ENCODE assay signal across 30 cellular contexts in genomic region chr19:54606230-54606629, GRCh38. TPM values are rescaled to one million over a fixed set of nuclear protein-coding genes. Genes with fewer than 3 reads are reported as not detected.
DNase-seq lines count a peak whose midpoint lies in the region; ATAC-seq, FAIRE-seq and TF ChIP-seq lines count a peak whose summit lies in the region.
"Had no signal": no experiment of that assay in that cellular context is flagged by ENCODE, and none has a peak within 500 bp of the region (broad histone marks: within the 10 kb centered on the region; RNA-seq: fewer than 3 reads in every experiment).

No MANE protein-coding gene starts in this region.

- no peak overlapping the region for H3K9ac ChIP-seq in GM12878 (ENCODE audit: control insufficient read depth, insufficient read depth, low read length)
- H3K9ac ChIP-seq: SK-N-SH had no signal

- no peaks in the 10 kb centered on the region; the same call in 1 of the 2 replicates for H3K79me2 ChIP-seq in GM12878 (ENCODE audit: control insufficient read depth, insufficient read depth, low read length)

- peak overlapping the region; percentile 16 for H3K4me3 Mint-ChIP-seq in stimulated activated effector memory CD8-positive, alpha-beta T cell treated with anti-CD3 and anti-CD28 coated beads, Interleukin-12 subunit alpha, Interleukin-12 subunit beta, amount 100 ng/mL, for 72 hours
- H3K4me3 Mint-ChIP-seq: activated naive CD8-positive, alpha-beta T cell treated with anti-CD3 and anti-CD28 coated beads, Interleukin-2, amount 10 ng/mL, durations not matched to agents 7 days and 5 days; effector memory CD8-positive, alpha-beta T cell had no signal

- no peak overlapping the region for H3K27ac Mint-ChIP-seq in stimulated activated effector memory CD8-positive, alpha-beta T cell treated with anti-CD3 and anti-CD28 coated beads, Interleukin-12 subunit alpha, Interleukin-12 subunit beta, amount 100 ng/mL, for 72 hours
- H3K27ac Mint-ChIP-seq: activated naive CD8-positive, alpha-beta T cell treated with anti-CD3 and anti-CD28 coated beads, Interleukin-2, amount 10 ng/mL, durations not matched to agents 7 days and 5 days had no signal

- TF ChIP-seq EP300 in GM12878 (IDR thresholded peaks at IDR 0.05; ENCODE audit: borderline replicate concordance in 1 of 2, control insufficient read depth in 1 of 2, low read depth in 2 of 2, low read length in 2 of 2): no peak

- no peak overlapping the region for H2AFZ ChIP-seq in GM12878 (ENCODE audit: control insufficient read depth, low read depth, low read length)

- DNase-seq in Right ventricle myocardium superior: no peak
- no peak for DNase-seq in left ventricle myocardium inferior
- peak; percentile 40 for DNase-seq in GM12878 (ENCODE audit: low read depth, low spot score)
- no peak for DNase-seq in stimulated activated effector memory CD8-positive, alpha-beta T cell treated with anti-CD3 and anti-CD28 coated beads, Interleukin-12 subunit alpha, Interleukin-12 subunit beta, amount 100 ng/mL, for 72 hours (ENCODE audit: low spot score in 2 of 2)
- DNase-seq in omental fat pad (ENCODE audit: low spot score): no peak
- DNase-seq in NK-92 treated with Interleukin-12 subunit alpha and Interleukin-12 subunit beta, amount 100 ng/mL, for 24 hours (lab: John Stamatoyannopoulos, UW): no peak
- DNase-seq in middle frontal gyrus (ENCODE audit: extremely low spot score, low spot score): no peak
- DNase-seq: activated CD4-positive, alpha-beta T cell treated with anti-CD3 and anti-CD28 coated beads, Interleukin-2, amount 50 U/mL, for 48 hours; activated CD8-positive, alpha-beta memory T cell treated with anti-CD3 and anti-CD28 coated beads, Interleukin-2, amount 50 U/mL, for 48 hours; activated naive CD8-positive, alpha-beta T cell treated with anti-CD3 and anti-CD28 coated beads, Interleukin-2, amount 10 ng/mL, durations not matched to agents 7 days and 5 days; effector memory CD8-positive, alpha-beta T cell; gastrocnemius medialis; HCEC 1CT; islet precursor cell; NCI-H1092 treated with DMSO at 0.1 percent for 48 hours; NCI-H2081; NCI-H446; SK-N-SH; stimulated activated CD4-positive, alpha-beta T cell treated with anti-CD3 and anti-CD28 coated beads, Interleukin-12 subunit alpha, Interleukin-12 subunit beta, amount 100 ng/mL, for 4 hours; WERI-Rb-1 had no signal

- H3K27me3 ChIP-seq in left ventricle myocardium inferior (ENCODE audit: low read depth) (peaks cover 39% of the 10 kb centered on the region), GM12878 (replicated peaks in 1 of 2; ENCODE audit: control insufficient read depth in 2 of 2, insufficient read depth in 2 of 2, low read length in 1 of 2) (no peaks in the 10 kb centered on the region)
- H3K27me3 ChIP-seq: gastrocnemius medialis had no signal

- no peaks in the 10 kb centered on the region for H3K4me1 ChIP-seq in left ventricle myocardium inferior
- H3K4me1 ChIP-seq in GM12878 (ENCODE audit: control insufficient read depth, insufficient read depth, low read length): peaks cover 25% of the 10 kb centered on the region
- H3K4me1 ChIP-seq: A549, gastrocnemius medialis had no signal

- H3K4me2 ChIP-seq in GM12878 (ENCODE audit: control insufficient read depth, insufficient read depth): peak overlapping the region; percentile 92
- H3K4me2 ChIP-seq: A549, SK-N-SH had no signal

- POLR2A ChIA-PET in GM12878 (lab: Charles Lee): interaction anchor here (3.4 kb wide), 1 partner anchor 11 kb away, joined by 14 read pairs; no protein-coding TSS in a partner anchor

- CTCF ChIA-PET in GM12878 (lab: Yijun Ruan, JAX): interaction anchor here (1.5 to 2.0 kb wide), 2 partner anchors 10 to 47 kb away, joined by 4 to 5 read pairs; no protein-coding TSS in a partner anchor

- no peak overlapping the region for H3K27ac ChIP-seq in left ventricle myocardium inferior (replicated peaks)
- H3K27ac ChIP-seq in GM12878 (ENCODE audit: control insufficient read depth, insufficient read depth): peak overlapping the region; percentile 84
- H3K27ac ChIP-seq: A549, gastrocnemius medialis, WERI-Rb-1 had no signal

- 0% methylated on average over 4 of the region's 4 CpGs for WGBS in GM12878 (ENCODE audit: insufficient coverage, insufficient replicate concordance, low lambda C conversion rate, missing lambda C conversion rate)

- peak; percentile 86 for FAIRE-seq in GM12878 (lab: Jason Lieb, UNC)
- FAIRE-seq: A549, D721Med had no signal

- RAD21 ChIA-PET in GM12878 (lab: Charles Lee; ENCODE audit: unreplicated experiment): interaction anchor here (0.7 to 1.4 kb wide), 2 partner anchors 12 to 120 kb away, joined by 4 to 5 read pairs; no protein-coding TSS in a partner anchor

- TF ChIP-seq POLR2A in GM12878 (IDR thresholded peaks at IDR 0.05; ENCODE audit: low read depth, low read length): no peak

- intact Hi-C loops in Right ventricle myocardium superior (cut with DNase I): no loop called here
- intact Hi-C loops in left ventricle myocardium inferior (cut with micrococcal nuclease): no loop called here
- intact Hi-C loops in GM12878 (cut with micrococcal nuclease; ENCODE audit: unreplicated experiment): loop anchor here (5.0 kb wide), 1 partner anchor 39 kb away; no protein-coding TSS in a partner anchor

- in situ Hi-C loops in GM12878 (cut with MboI): no loop called here

- no peaks in the 10 kb centered on the region for H4K20me1 ChIP-seq in GM12878 (ENCODE audit: control insufficient read depth, insufficient read depth)

- no peaks in the 10 kb centered on the region for H3K36me3 Mint-ChIP-seq in stimulated activated effector memory CD8-positive, alpha-beta T cell treated with anti-CD3 and anti-CD28 coated beads, Interleukin-12 subunit alpha, Interleukin-12 subunit beta, amount 100 ng/mL, for 72 hours
- H3K36me3 Mint-ChIP-seq: activated naive CD8-positive, alpha-beta T cell treated with anti-CD3 and anti-CD28 coated beads, Interleukin-2, amount 10 ng/mL, durations not matched to agents 7 days and 5 days had no signal

- SMC1A ChIA-PET in GM12878 (lab: Charles Lee; ENCODE audit: uncharacterized antibody, unreplicated experiment): interaction anchor here (1.3 to 4.2 kb wide), 2 partner anchors 12 to 16 kb away, joined by 3 to 20 read pairs; no protein-coding TSS in a partner anchor

- no peaks in the 10 kb centered on the region for H3K36me3 ChIP-seq in left ventricle myocardium inferior
- H3K36me3 ChIP-seq in GM12878 (ENCODE audit: control insufficient read depth in 2 of 2, insufficient read depth in 2 of 2, low read length in 1 of 2): no peaks in the 10 kb centered on the region
- H3K36me3 ChIP-seq: gastrocnemius medialis, WERI-Rb-1 had no signal

- no peak for TF ChIP-seq RAD21 in GM12878 (IDR thresholded peaks at IDR 0.05; ENCODE audit: insufficient read depth, low read depth, low read length)

- peaks cover 39% of the 10 kb centered on the region for H3K9me3 ChIP-seq in left ventricle myocardium inferior (replicated peaks)
- peaks cover 12% of the 10 kb centered on the region for H3K9me3 ChIP-seq in GM12878 (replicated peaks; ENCODE audit: control insufficient read depth, insufficient read depth, low read length)

- peaks cover 13% of the 10 kb centered on the region for H3K4me1 Mint-ChIP-seq in stimulated activated effector memory CD8-positive, alpha-beta T cell treated with anti-CD3 and anti-CD28 coated beads, Interleukin-12 subunit alpha, Interleukin-12 subunit beta, amount 100 ng/mL, for 72 hours
- H3K4me1 Mint-ChIP-seq: activated naive CD8-positive, alpha-beta T cell treated with anti-CD3 and anti-CD28 coated beads, Interleukin-2, amount 10 ng/mL, durations not matched to agents 7 days and 5 days had no signal

- no TSS peak for BruUV-seq in GM12878 (replicated peaks; lab: Mats Ljungman, UMichigan)

- H3K9me3 Mint-ChIP-seq in stimulated activated effector memory CD8-positive, alpha-beta T cell treated with anti-CD3 and anti-CD28 coated beads, Interleukin-12 subunit alpha, Interleukin-12 subunit beta, amount 100 ng/mL, for 72 hours: no peaks in the 10 kb centered on the region
- H3K9me3 Mint-ChIP-seq: effector memory CD8-positive, alpha-beta T cell had no signal

- TF ChIP-seq CTCF in left ventricle myocardium inferior (IDR thresholded peaks at IDR 0.05; ENCODE audit: borderline replicate concordance): no peak
- no peak for TF ChIP-seq CTCF in GM12878 (IDR thresholded peaks at IDR 0.05 in 2 of 3, conservative IDR thresholded peaks at IDR 0.05 in 1 of 3; ENCODE audit: control insufficient read depth in 2 of 3, extremely low read depth in 1 of 3, insufficient read depth in 1 of 3, low read depth in 3 of 3, low read length in 3 of 3)
- TF ChIP-seq CTCF in omental fat pad (IDR thresholded peaks at IDR 0.05): no peak

- H3K4me3 ChIP-seq in left ventricle myocardium inferior (no peak overlapping the region), GM12878 (peak overlapping the region; percentile 9; the same call in 1 of the 2 replicates)
- H3K4me3 ChIP-seq: A549, gastrocnemius medialis had no signal

- ATAC-seq in Right ventricle myocardium superior (ENCODE audit: poor library complexity) (peak; percentile 45), HG03175 (IDR thresholded peaks at IDR 0.05; ENCODE audit: unreplicated experiment) (peak; percentile 41), GM12878 (peak; percentile 83), omental fat pad (ENCODE audit: low FRiP score) (no peak)
- ATAC-seq in stimulated activated effector memory CD8-positive, alpha-beta T cell treated with anti-CD3 and anti-CD28 coated beads, Interleukin-12 subunit alpha, Interleukin-12 subunit beta, amount 100 ng/mL, for 72 hours: no peak
- ATAC-seq: A549; effector memory CD8-positive, alpha-beta T cell; esophagus mucosa; gastrocnemius medialis had no signal

RNA-seq across cellular contexts. Expression of gene LILRA1, which starts 12.8 kb away (rescaled TPM):
- total RNA-seq in Right ventricle myocardium superior (0.48 TPM), left ventricle myocardium inferior (0.22 TPM), GM12878 (2014; rRNA removed) (not detected in 2 replicates), GM12878 (2014; rRNA removed; fragmentation: Illumina TruSeq; extraction: Trizol) (not detected in 2 replicates), GM12878 (2021) (not detected in 2 replicates), omental fat pad (1 to 10 TPM in 3 of 4 donors, under 1 TPM in 1; 0.65 to 7.1 (median 2.5) TPM)
- total RNA-seq in GM12878 (2013; cell fraction: nucleolus; rRNA removed): 0.27 and 0.65 TPM in 2 replicates
- 0.10 TPM for polyA plus RNA-seq in GM12878 (2011; ENCODE audit: low read depth)
- polyA plus RNA-seq in GM12878 (2011; rRNA removed) (not detected in 2 replicates), GM12878 (2014; fragmentation: Illumina TruSeq; extraction: Trizol) (0.04 TPM in 1 of 2 replicates, not detected in the other), GM12878 (2014; fragmentation: Nextera tagmentation; extraction: Ambion mirVana) (not detected), GM12878 (2014; rRNA removed) (not detected in 2 replicates), GM12878 (2016; fragmentation: Nextera tagmentation; extraction: Ambion mirVana) (not detected)
- polyA plus RNA-seq in GM12878 (2011; cell fraction: cytosol; rRNA removed): 0.03 TPM in 1 of 2 replicates, not detected in the other
- not detected in 2 replicates for polyA plus RNA-seq in GM12878 (2011; cell fraction: nucleus; rRNA removed)
- polyA plus RNA-seq in GM12878 (2012): 0.16 and 0.21 TPM in 2 replicates
- polyA minus RNA-seq in GM12878 (2011; rRNA and poly(A)+ RNA removed): not detected in 2 replicates
- not detected in 2 replicates for polyA minus RNA-seq in GM12878 (2011; cell fraction: cytosol; rRNA and poly(A)+ RNA removed)
- polyA minus RNA-seq in GM12878 (2011; cell fraction: nucleus; rRNA and poly(A)+ RNA removed): not detected in 2 replicates
- total RNA-seq: activated naive CD8-positive, alpha-beta T cell treated with anti-CD3 and anti-CD28 coated beads, Interleukin-2, amount 10 ng/mL, durations not matched to agents 7 days and 5 days; chondrocyte; lung microvascular endothelial cell; myocyte; osteoblast; T-helper 2 cell treated with Interferon-gamma antibody and Interleukin-4, amounts not matched to agents 100 ng/mL and 5 ng/mL, for 36 hours had no signal
- polyA plus RNA-seq: A549, BJ, SK-N-SH had no signal

RNA-seq across cellular contexts. Expression of gene LILRB1, which starts 24.1 kb away (rescaled TPM):
- total RNA-seq in Right ventricle myocardium superior: 1.7 TPM
- total RNA-seq in left ventricle myocardium inferior: 1.5 TPM
- total RNA-seq in GM12878 (2013; cell fraction: nucleolus; rRNA removed): 444 and 455 TPM in 2 replicates
- 49.4 and 59.7 TPM in 2 replicates for total RNA-seq in GM12878 (2014; rRNA removed)
- 39.8 and 40.9 TPM in 2 replicates for total RNA-seq in GM12878 (2014; rRNA removed; fragmentation: Illumina TruSeq; extraction: Trizol)
- 61.5 and 70.5 TPM in 2 replicates for total RNA-seq in GM12878 (2021)
- 30.7 TPM for polyA plus RNA-seq in GM12878 (2011; ENCODE audit: low read depth)
- polyA plus RNA-seq in GM12878 (2011; rRNA removed): 36.2 and 66.8 TPM in 2 replicates
- 70.8 and 98.8 TPM in 2 replicates for polyA plus RNA-seq in GM12878 (2011; cell fraction: cytosol; rRNA removed)
- polyA plus RNA-seq in GM12878 (2011; cell fraction: nucleus; rRNA removed): 272 and 290 TPM in 2 replicates
- 85.9 and 97.0 TPM in 2 replicates for polyA plus RNA-seq in GM12878 (2012)
- 30.5 and 56.8 TPM in 2 replicates for polyA plus RNA-seq in GM12878 (2014; fragmentation: Illumina TruSeq; extraction: Trizol)
- 10 to 100 TPM in 1 of 2 experiments, 1 to 10 TPM in 1; 4.9 to 15.9 TPM for polyA plus RNA-seq in GM12878 (2014; fragmentation: Nextera tagmentation; extraction: Ambion mirVana)
- 92.2 and 96.2 TPM in 2 replicates for polyA plus RNA-seq in GM12878 (2014; rRNA removed)
- 10 to 100 TPM; 41.8 to 43.3 TPM for polyA plus RNA-seq in GM12878 (2016; fragmentation: Nextera tagmentation; extraction: Ambion mirVana)
- polyA minus RNA-seq in GM12878 (2011; rRNA and poly(A)+ RNA removed): 77.6 and 102 TPM in 2 replicates
- polyA minus RNA-seq in GM12878 (2011; cell fraction: cytosol; rRNA and poly(A)+ RNA removed): 22.2 and 23.7 TPM in 2 replicates
- polyA minus RNA-seq in GM12878 (2011; cell fraction: nucleus; rRNA and poly(A)+ RNA removed): 105 and 129 TPM in 2 replicates
- total RNA-seq in omental fat pad: 10 to 100 TPM in 1 of 4 donors, 1 to 10 TPM in 3; 1.4 to 17.3 (median 6.1) TPM
- total RNA-seq: chondrocyte, lung microvascular endothelial cell, myocyte, osteoblast had no signal
- polyA plus RNA-seq: A549, BJ, SK-N-SH had no signal

RNA-seq across cellular contexts. Expression of gene LILRA2, which starts 32.6 kb away (rescaled TPM):
- total RNA-seq in Right ventricle myocardium superior (1.7 TPM), left ventricle myocardium inferior (1.6 TPM), GM12878 (2014; rRNA removed) (0.38 and 0.51 TPM in 2 replicates), GM12878 (2014; rRNA removed; fragmentation: Illumina TruSeq; extraction: Trizol) (0.40 and 0.60 TPM in 2 replicates), GM12878 (2021) (1.1 and 1.5 TPM in 2 replicates), omental fat pad (1 to 10 TPM; 1.9 to 9.5 (median 6.9) TPM)
- total RNA-seq in GM12878 (2013; cell fraction: nucleolus; rRNA removed): 2.1 and 2.4 TPM in 2 replicates
- 0.14 TPM for polyA plus RNA-seq in GM12878 (2011; ENCODE audit: low read depth)
- polyA plus RNA-seq in GM12878 (2011; rRNA removed) (0.10 and 0.20 TPM in 2 replicates), GM12878 (2014; fragmentation: Illumina TruSeq; extraction: Trizol) (0.13 and 0.91 TPM in 2 replicates), GM12878 (2014; fragmentation: Nextera tagmentation; extraction: Ambion mirVana) (under 1 TPM; 0.16 to 0.24 TPM), GM12878 (2014; rRNA removed) (1.1 and 1.8 TPM in 2 replicates), GM12878 (2016; fragmentation: Nextera tagmentation; extraction: Ambion mirVana) (under 1 TPM; 0.43 TPM)
- polyA plus RNA-seq in GM12878 (2011; cell fraction: cytosol; rRNA removed): 0.18 and 0.36 TPM in 2 replicates
- 0.12 and 0.22 TPM in 2 replicates for polyA plus RNA-seq in GM12878 (2011; cell fraction: nucleus; rRNA removed)
- 0.73 and 0.89 TPM in 2 replicates for polyA plus RNA-seq in GM12878 (2012)
- polyA minus RNA-seq in GM12878 (2011; rRNA and poly(A)+ RNA removed): 0.36 TPM in 1 of 2 replicates, not detected in the other
- polyA minus RNA-seq in GM12878 (2011; cell fraction: cytosol; rRNA and poly(A)+ RNA removed): not detected in 2 replicates
- polyA minus RNA-seq in GM12878 (2011; cell fraction: nucleus; rRNA and poly(A)+ RNA removed): 0.24 TPM in 1 of 2 replicates, not detected in the other
- total RNA-seq: chondrocyte; esophagus mucosa; lung microvascular endothelial cell; myocyte; osteoblast; T-helper 2 cell treated with Interferon-gamma antibody and Interleukin-4, amounts not matched to agents 100 ng/mL and 5 ng/mL, for 36 hours had no signal
- polyA plus RNA-seq: A549, BJ, SK-N-SH had no signal

RNA-seq across cellular contexts. Expression of gene LILRB4, which starts 56.6 kb away (rescaled TPM):
- total RNA-seq in Right ventricle myocardium superior: 3.8 TPM
- 4.0 TPM for total RNA-seq in left ventricle myocardium inferior
- 18.8 and 20.1 TPM in 2 replicates for total RNA-seq in GM12878 (2013; cell fraction: nucleolus; rRNA removed)
- total RNA-seq in GM12878 (2014; rRNA removed): 18.3 and 18.4 TPM in 2 replicates
- total RNA-seq in GM12878 (2014; rRNA removed; fragmentation: Illumina TruSeq; extraction: Trizol): 16.2 and 16.5 TPM in 2 replicates
- total RNA-seq in GM12878 (2021): 25.2 and 26.0 TPM in 2 replicates
- 2.5 TPM for polyA plus RNA-seq in GM12878 (2011; ENCODE audit: low read depth)
- 1.5 and 3.1 TPM in 2 replicates for polyA plus RNA-seq in GM12878 (2011; rRNA removed)
- polyA plus RNA-seq in GM12878 (2011; cell fraction: cytosol; rRNA removed): 3.9 and 4.7 TPM in 2 replicates
- 7.5 and 8.1 TPM in 2 replicates for polyA plus RNA-seq in GM12878 (2011; cell fraction: nucleus; rRNA removed)
- 5.3 and 5.5 TPM in 2 replicates for polyA plus RNA-seq in GM12878 (2012)
- polyA plus RNA-seq in GM12878 (2014; fragmentation: Illumina TruSeq; extraction: Trizol): 17.4 and 28.7 TPM in 2 replicates
- 1 to 10 TPM; 2.0 to 4.9 TPM for polyA plus RNA-seq in GM12878 (2014; fragmentation: Nextera tagmentation; extraction: Ambion mirVana)
- polyA plus RNA-seq in GM12878 (2014; rRNA removed): 39.8 and 39.9 TPM in 2 replicates
- polyA plus RNA-seq in GM12878 (2016; fragmentation: Nextera tagmentation; extraction: Ambion mirVana): 10 to 100 TPM; 14.3 to 15.5 TPM
- 3.7 and 4.8 TPM in 2 replicates for polyA minus RNA-seq in GM12878 (2011; rRNA and poly(A)+ RNA removed)
- polyA minus RNA-seq in GM12878 (2011; cell fraction: cytosol; rRNA and poly(A)+ RNA removed): 1.1 TPM in 1 of 2 replicates, not detected in the other
- polyA minus RNA-seq in GM12878 (2011; cell fraction: nucleus; rRNA and poly(A)+ RNA removed): 2.9 and 3.0 TPM in 2 replicates
- 10 to 100 TPM in 2 of 4 donors, 1 to 10 TPM in 2; 7.8 to 36.7 (median 10.4) TPM for total RNA-seq in omental fat pad
- total RNA-seq: chondrocyte, lung microvascular endothelial cell, myocyte had no signal
- polyA plus RNA-seq: A549, BJ, SK-N-SH had no signal

Comparison
In these comparisons a context has a peak if more than half of its experiments do, and no peak if none do; other contexts are left out.
1. ATAC-seq: peak in Right ventricle myocardium superior (single experiment), HG03175 (single experiment) and GM12878 (single experiment); none in stimulated activated effector memory CD8-positive, alpha-beta T cell treated with anti-CD3 and anti-CD28 coated beads, Interleukin-12 subunit alpha, Interleukin-12 subunit beta, amount 100 ng/mL, for 72 hours (single experiment) and omental fat pad (single experiment).